In genomic region chr11:13297917-13298356, GRCh38 we compare ENCODE assay signal across 10 cellular contexts. TPM values are rescaled to one million over a fixed set of nuclear protein-coding genes. Genes with fewer than 3 reads are reported as not detected.
DNase-seq lines count a peak whose midpoint lies in the region; ATAC-seq and TF ChIP-seq lines count a peak whose summit lies in the region.
"Had no signal": no experiment of that assay in that cellular context is flagged by ENCODE, and none has a peak within 500 bp of the region (broad histone marks: within the 10 kb centered on the region; RNA-seq: fewer than 3 reads in every experiment).

No MANE protein-coding gene starts in this region.

- H4K91ac ChIP-seq in IMR-90 (ENCODE audit: insufficient read depth, low read depth, low read length), result no peak overlapping the region

- H2BK20ac ChIP-seq in IMR-90 (ENCODE audit: low read depth, low read length), result no peak overlapping the region

- ATAC-seq in IMR-90 (ENCODE audit: low read depth) (no peak), right lobe of liver (peak; percentile 79 to 93 (median 84)), HG02588 (IDR thresholded peaks at IDR 0.05; ENCODE audit: unreplicated experiment) (no peak), HG03108 (IDR thresholded peaks at IDR 0.05; ENCODE audit: unreplicated experiment) (no peak)
- ATAC-seq in activated T-cell treated with anti-CD3 and anti-CD28 coated beads, Interleukin-2, amount 50 U/mL, for 72 hours (replicated peaks in 1 of 2), result peak; percentile 94 to 98

- peaks cover 22% of the 10 kb centered on the region for H3K9me1 ChIP-seq in IMR-90 (ENCODE audit: insufficient read depth, low read length)

- no peak overlapping the region for H4K5ac ChIP-seq in IMR-90 (ENCODE audit: low read depth, low read length)

- no peak overlapping the region for H2AK5ac ChIP-seq in IMR-90 (ENCODE audit: low read depth, low read length)

- no peak overlapping the region for H2AK9ac ChIP-seq in IMR-90 (replicated peaks; ENCODE audit: low read depth, low read length, poor library complexity)

- no TSS peak for BruUV-seq in IMR-90 (replicated peaks; lab: Mats Ljungman, UMichigan)

- H3K36me3 ChIP-seq in CD4-positive, alpha-beta memory T cell (ENCODE audit: insufficient read depth, low read length), result no peaks in the 10 kb centered on the region
- no peaks in the 10 kb centered on the region; the same call in 1 of the 2 replicates for H3K36me3 ChIP-seq in IMR-90 (ENCODE audit: control insufficient read depth, insufficient read depth, low read length)
- no peaks in the 10 kb centered on the region for H3K36me3 ChIP-seq in right lobe of liver

- no peak for TF ChIP-seq POLR2A in IMR-90 (IDR thresholded peaks at IDR 0.05; ENCODE audit: low read depth, low read length)
- no peak for TF ChIP-seq POLR2A in right lobe of liver (IDR thresholded peaks at IDR 0.05)

- no peaks in the 10 kb centered on the region for H3K27me3 ChIP-seq in CD4-positive, alpha-beta memory T cell (ENCODE audit: insufficient read depth, low read length)
- H3K27me3 ChIP-seq in IMR-90 (ENCODE audit: control insufficient read depth, insufficient read depth, low read length) (no peaks in the 10 kb centered on the region), right lobe of liver (no peaks in the 10 kb centered on the region)

- no peak overlapping the region for H2BK5ac ChIP-seq in IMR-90 (ENCODE audit: low read depth, low read length, poor library complexity, severe bottlenecking)

- dilution Hi-C loops in IMR-90 (cut with HindIII; ENCODE audit: low sequenced_read_pairs, unreplicated experiment), result no loop called here

- H3K14ac ChIP-seq in IMR-90 (replicated peaks; ENCODE audit: low read depth, low read length), result no peak overlapping the region

- H3K36me3 Mint-ChIP-seq in CD4-positive, alpha-beta memory T cell, result peaks cover 7 to 10% of the 10 kb centered on the region in 2 donors
- H3K36me3 Mint-ChIP-seq in activated T-cell treated with anti-CD3 and anti-CD28 coated beads, Interleukin-2, amount 50 U/mL, for 72 hours (ENCODE audit: insufficient read depth in 2 of 2), result no peaks in the 10 kb centered on the region

- no peak overlapping the region for H3K9ac ChIP-seq in IMR-90 (ENCODE audit: low read depth, low read length)

- in situ Hi-C loops in IMR-90 (cut with MboI; ENCODE audit: low sequenced_read_pairs) (no loop called here), GM13977 (cut with MboI; ENCODE audit: low pct_unique_long_range_greater_than_20kb, low sequenced_read_pairs, unreplicated experiment) (no loop called here)

- peaks cover 24 to 71% of the 10 kb centered on the region in 2 experiments for H3K79me1 ChIP-seq in IMR-90 (ENCODE audit: low read depth in 1 of 2, low read length in 2 of 2)

- no peaks in the 10 kb centered on the region for H3K27me3 Mint-ChIP-seq in CD4-positive, alpha-beta memory T cell
- no peaks in the 10 kb centered on the region for H3K27me3 Mint-ChIP-seq in activated T-cell treated with anti-CD3 and anti-CD28 coated beads, Interleukin-2, amount 50 U/mL, for 72 hours (ENCODE audit: low read depth)

- peak overlapping the region in 7 of 8 donors; percentile 4 to 71 (median 36) for H3K4me3 Mint-ChIP-seq in CD4-positive, alpha-beta memory T cell
- peak overlapping the region; percentile 13 to 31 for H3K4me3 Mint-ChIP-seq in activated T-cell treated with anti-CD3 and anti-CD28 coated beads, Interleukin-2, amount 50 U/mL, for 72 hours

- peaks cover 99% of the 10 kb centered on the region for H3K4me1 ChIP-seq in CD4-positive, alpha-beta memory T cell (ENCODE audit: insufficient read depth, low read length)
- 0 out of 2 replicates have a peak, but pooled peaks cover 2% of the 10 kb centered on the region for H3K4me1 ChIP-seq in IMR-90 (ENCODE audit: control insufficient read depth, insufficient read depth, low read length)
- peaks cover 0 to 34% (median 16%) of the 10 kb centered on the region in 4 donors for H3K4me1 ChIP-seq in right lobe of liver

- H3K4ac ChIP-seq in IMR-90 (ENCODE audit: low read depth, low read length), result no peak overlapping the region

- CTCF ChIA-PET in CD4-positive, alpha-beta memory T cell (lab: Charles Lee; ENCODE audit: partially characterized antibody), result interaction anchor here (0.9 to 2.5 kb wide), 4 partner anchors 11 to 59 kb away, joined by 3 to 12 read pairs (median 3); no protein-coding TSS in a partner anchor
- CTCF ChIA-PET in IMR-90 (lab: Yijun Ruan, JAX), result interaction anchor here (1.1 kb wide), 1 partner anchor 37 kb away, joined by 3 read pairs; no protein-coding TSS in a partner anchor

- H3K23ac ChIP-seq in IMR-90 (ENCODE audit: low read depth, low read length), result no peak overlapping the region

- no peak for TF ChIP-seq CTCF in IMR-90 (conservative IDR thresholded peaks at IDR 0.05; ENCODE audit: low read depth, low read length)
- TF ChIP-seq CTCF in right lobe of liver (IDR thresholded peaks at IDR 0.05), result no peak
- no peak for TF ChIP-seq CTCF in GM13977 (IDR thresholded peaks at IDR 0.05; ENCODE audit: extremely low read depth, insufficient read depth, missing control alignments)

- no peak for DNase-seq in CD4-positive, alpha-beta memory T cell
- DNase-seq in IMR-90 (no peak), right lobe of liver (peak in 1 of 3 donors; percentile 41), GM13977 (ENCODE audit: low spot score) (no peak), OCI-M2 (lab: John Stamatoyannopoulos, UW; ENCODE audit: unreplicated experiment) (no peak)
- peak; percentile 47 to 64 for DNase-seq in activated T-cell treated with anti-CD3 and anti-CD28 coated beads, Interleukin-2, amount 50 U/mL, for 72 hours
- DNase-seq: central memory CD4-positive, alpha-beta T cell; glutamatergic neuron had no signal

- H3K9me3 Mint-ChIP-seq in CD4-positive, alpha-beta memory T cell, result no peaks in the 10 kb centered on the region
- no peaks in the 10 kb centered on the region for H3K9me3 Mint-ChIP-seq in activated T-cell treated with anti-CD3 and anti-CD28 coated beads, Interleukin-2, amount 50 U/mL, for 72 hours

- no peak overlapping the region for H3K18ac ChIP-seq in IMR-90 (ENCODE audit: low read depth, low read length)

- peaks cover 53% of the 10 kb centered on the region for H4K20me1 ChIP-seq in IMR-90 (ENCODE audit: insufficient read depth, low read length)

- H3K56ac ChIP-seq in IMR-90 (ENCODE audit: extremely low read depth, insufficient read depth, low read length), result no peak overlapping the region

- no peak overlapping the region for H3K27ac ChIP-seq in CD4-positive, alpha-beta memory T cell (ENCODE audit: low read depth, low read length)
- H3K27ac ChIP-seq in IMR-90 (ENCODE audit: insufficient read depth, low read length) (no peak overlapping the region), right lobe of liver (no peak overlapping the region)

- H2AFZ ChIP-seq in IMR-90 (replicated peaks; ENCODE audit: low read length, poor library complexity), result no peak overlapping the region

- no peak overlapping the region for H4K8ac ChIP-seq in IMR-90 (ENCODE audit: low read depth in 2 of 2, low read length in 2 of 2)

- H3K9me3 ChIP-seq in CD4-positive, alpha-beta memory T cell (ENCODE audit: control insufficient read depth in 1 of 2, low read length in 2 of 2), result no peaks in the 10 kb centered on the region
- H3K9me3 ChIP-seq in IMR-90 (ENCODE audit: control insufficient read depth, insufficient read depth, low read length) (no peaks in the 10 kb centered on the region), right lobe of liver (no peaks in the 10 kb centered on the region)

- H3K4me1 Mint-ChIP-seq in CD4-positive, alpha-beta memory T cell, result peaks cover 0 to 87% (median 70%) of the 10 kb centered on the region in 4 donors
- peaks cover 85% of the 10 kb centered on the region for H3K4me1 Mint-ChIP-seq in activated T-cell treated with anti-CD3 and anti-CD28 coated beads, Interleukin-2, amount 50 U/mL, for 72 hours (ENCODE audit: low read depth)

- intact Hi-C loops in CD4-positive, alpha-beta memory T cell (cut with micrococcal nuclease), result no loop called here
- intact Hi-C loops in IMR-90 (cut with micrococcal nuclease) (no loop called here), right lobe of liver (cut with DNase I) (no loop called here)

- no peak for TF ChIP-seq RAD21 in IMR-90 (IDR thresholded peaks at IDR 0.05; ENCODE audit: low read length)

- no peak overlapping the region for H2BK15ac ChIP-seq in IMR-90 (ENCODE audit: low read depth, low read length)

- H3K4me3 ChIP-seq in CD4-positive, alpha-beta memory T cell (ENCODE audit: low read length in 2 of 2), result no peak overlapping the region
- H3K4me3 ChIP-seq in IMR-90 (ENCODE audit: insufficient read depth, low read depth, low read length) (no peak overlapping the region), right lobe of liver (no peak overlapping the region)

- no peak overlapping the region for H2BK120ac ChIP-seq in IMR-90 (ENCODE audit: low read depth, low read length)

- POLR2A ChIA-PET in CD4-positive, alpha-beta memory T cell (lab: Charles Lee; ENCODE audit: partially characterized antibody), result interaction anchor here (1.6 to 2.0 kb wide), 4 partner anchors 10 to 37 kb away, joined by 4 to 8 read pairs (median 4); no protein-coding TSS in a partner anchor
- POLR2A ChIA-PET in IMR-90 (lab: Charles Lee; ENCODE audit: unreplicated experiment), result no interaction called here

- peak overlapping the region in 6 of 7 donors; percentile 58 to 82 (median 74) for H3K27ac Mint-ChIP-seq in CD4-positive, alpha-beta memory T cell
- peak overlapping the region; percentile 18 for H3K27ac Mint-ChIP-seq in activated T-cell treated with anti-CD3 and anti-CD28 coated beads, Interleukin-2, amount 50 U/mL, for 72 hours

- WGBS in IMR-90 (ENCODE audit: extremely low coverage in 2 of 2, insufficient read length in 1 of 2), 2 experiments, result no CpG with 5 or more reads among the region's 5 CpGs
- WGBS in right lobe of liver (ENCODE audit: insufficient coverage, low coverage, low lambda C conversion rate, missing lambda C conversion rate), result 8% methylated on average over 4 of the region's 5 CpGs

- H3K4me2 ChIP-seq in IMR-90 (ENCODE audit: low read depth, low read length), result no peak overlapping the region

TF ChIP-seq in IMR-90, 13 proteins besides CTCF, POLR2A, EP300 and RAD21 (continues in another document):
- no peak for TF ChIP-seq USF2 (IDR thresholded peaks at IDR 0.05; ENCODE audit: low read depth, low read length)

RNA-seq across cellular contexts. Expression of gene BMAL1, which starts 20.3 kb away (rescaled TPM):
- total RNA-seq in CD4-positive, alpha-beta memory T cell, result 100 to 1,000 TPM; 101 to 112 TPM
- 10 to 100 TPM; 18.8 to 38.8 TPM for polyA plus RNA-seq in CD4-positive, alpha-beta memory T cell
- total RNA-seq in IMR-90 (2012; rRNA removed) (9.9 and 13.1 TPM in 2 replicates), right lobe of liver (10 to 100 TPM in 5 of 6 experiments, 1 to 10 TPM in 1; 9.9 to 38.0 (median 12.9) TPM)
- polyA plus RNA-seq in IMR-90 (2012; rRNA removed), result 7.5 and 8.8 TPM in 2 replicates
- polyA plus RNA-seq in IMR-90 (2012; cell fraction: cytosol; rRNA removed), result 3.2 and 7.1 TPM in 2 replicates
- 7.6 and 22.8 TPM in 2 replicates for polyA plus RNA-seq in IMR-90 (2012; cell fraction: nucleus; rRNA removed; ENCODE audit: low replicate concordance)
- 10 to 100 TPM; 29.6 to 43.5 TPM for total RNA-seq in activated T-cell treated with anti-CD3 and anti-CD28 coated beads, Interleukin-2, amount 50 U/mL, for 72 hours

Comparison
In these comparisons a context has a peak if more than half of its experiments do, and no peak if none do; other contexts are left out.
1. DNase-seq: peak in activated T-cell treated with anti-CD3 and anti-CD28 coated beads, Interleukin-2, amount 50 U/mL, for 72 hours (2 of 2); none in CD4-positive, alpha-beta memory T cell (0 of 5), IMR-90 (single experiment), GM13977 (single experiment) and OCI-M2 (single experiment).
2. ATAC-seq: peak in activated T-cell treated with anti-CD3 and anti-CD28 coated beads, Interleukin-2, amount 50 U/mL, for 72 hours (2 of 2) and right lobe of liver (4 of 4); none in IMR-90 (single experiment), HG02588 (single experiment) and HG03108 (single experiment).